ENCODE assay signal across 3 cellular contexts in genomic region chr11:79606461-79606860, GRCh38.
DNase-seq lines count a peak whose midpoint lies in the region; ATAC-seq, FAIRE-seq and TF ChIP-seq lines count a peak whose summit lies in the region.
"Not testable (repeated sequence)": the region's sequence is repeated elsewhere in the genome, so short reads cannot be mapped to it uniquely, and the experiment has no call there.

No MANE protein-coding gene starts in this region.

- not testable (repeated sequence) for H3K4me1 ChIP-seq in HEK293 (ENCODE audit: control insufficient read depth, insufficient read depth, low read length); K562 (replicated peaks in 1 of 2; ENCODE audit: control insufficient read depth in 2 of 2, insufficient read depth in 2 of 2, low read length in 2 of 2); HepG2 (ENCODE audit: insufficient read depth, low read length)

- TF ChIP-seq EP300 in K562 (IDR thresholded peaks at IDR 0.05; ENCODE audit: low read length); HepG2 (IDR thresholded peaks at IDR 0.05; ENCODE audit: low read depth in 2 of 2, low read length in 2 of 2); HepG2 (CRISPR knock-in tag; IDR thresholded peaks at IDR 0.05; ENCODE audit: borderline replicate concordance): not testable (repeated sequence)

- not testable (repeated sequence) for H3K9me1 ChIP-seq in K562 (ENCODE audit: control insufficient read depth, insufficient read depth, low read length)

- TF ChIP-seq RAD21 in K562 (CRISPR knock-in tag; conservative IDR thresholded peaks at IDR 0.05 in 1 of 2, IDR thresholded peaks at IDR 0.05 in 1 of 2); HepG2 (CRISPR knock-in tag; IDR thresholded peaks at IDR 0.05): not testable (repeated sequence)

- POLR2A ChIA-PET in HEK293 (lab: Yijun Ruan, JAX); K562 (lab: Yijun Ruan, JAX); HepG2 (lab: Yijun Ruan, JAX): not testable (repeated sequence)

- H3K36me3 ChIP-seq in HEK293 (ENCODE audit: control insufficient read depth in 2 of 2, insufficient read depth in 1 of 2, low read length in 2 of 2); K562 (ENCODE audit: control insufficient read depth, insufficient read depth, low read length); HepG2 (replicated peaks in 1 of 2; ENCODE audit: control insufficient read depth in 1 of 2, insufficient read depth in 2 of 2, low read length in 2 of 2): not testable (repeated sequence)

- TF ChIP-seq CTCF in HEK293 (tag by site-specific recombination; IDR thresholded peaks at IDR 0.05); K562 (IDR thresholded peaks at IDR 0.05 in 2 of 3, conservative IDR thresholded peaks at IDR 0.05 in 1 of 3; ENCODE audit: insufficient read depth in 2 of 3, low read depth in 1 of 3, low read length in 3 of 3); HepG2 (CRISPR knock-in tag; IDR thresholded peaks at IDR 0.05): not testable (repeated sequence)

- CTCF ChIA-PET in HEK293 (lab: Yijun Ruan, JAX); K562 (lab: Yijun Ruan, JAX; ENCODE audit: low intra/inter-chr PET ratio); HepG2 (lab: Yijun Ruan, JAX; ENCODE audit: low intra/inter-chr PET ratio, low total read pairs): not testable (repeated sequence)

- not testable (repeated sequence) for H3K4me3 ChIP-seq in HEK293 (ENCODE audit: low read depth, low read length); K562; HepG2 (replicated peaks in 1 of 3; ENCODE audit: insufficient read depth in 1 of 3, low read depth in 2 of 3, low read length in 3 of 3)

- not testable (repeated sequence) for FAIRE-seq in K562 (lab: Jason Lieb, UNC); HepG2 (lab: Jason Lieb, UNC)

- intact Hi-C loops in K562 (cut with micrococcal nuclease); HepG2 (cut with micrococcal nuclease; ENCODE audit: unreplicated experiment): not testable (repeated sequence)

- H3K9ac ChIP-seq in K562 (ENCODE audit: insufficient read depth in 1 of 2, low read depth in 2 of 2, low read length in 2 of 2); HepG2 (ENCODE audit: insufficient read depth, low read depth, low read length): not testable (repeated sequence)

- not testable (repeated sequence) for H2AFZ ChIP-seq in K562 (ENCODE audit: low read depth, low read length); HepG2 (ENCODE audit: low read length)

- not testable (repeated sequence) for H4K20me1 ChIP-seq in K562 (replicated peaks; ENCODE audit: control insufficient read depth, insufficient read depth, low read length); HepG2 (ENCODE audit: insufficient read depth, low read length)

- not testable (repeated sequence) for DNase-seq in K562 (ENCODE audit: extremely low read depth in 1 of 4, low spot score in 3 of 4); HepG2 (ENCODE audit: low spot score)

- 10% methylated on average over 3 of the region's 3 CpGs for whole genome bisulfite sequencing in K562 (ENCODE audit: insufficient coverage, low coverage, missing lambda C conversion rate)
- WGBS in HepG2 (ENCODE audit: low lambda C conversion rate), result 8% methylated on average over 3 of the region's 3 CpGs

- not testable (repeated sequence) for H3K27me3 ChIP-seq in K562 (ENCODE audit: control insufficient read depth in 2 of 2, insufficient read depth in 2 of 2, low read length in 2 of 2); HepG2 (ENCODE audit: control insufficient read depth in 1 of 2, insufficient read depth in 2 of 2, low read length in 2 of 2)

- not testable (repeated sequence) for BruUV-seq in K562 (replicated peaks; lab: Mats Ljungman, UMichigan); HepG2 (replicated peaks; lab: Mats Ljungman, UMichigan)

- not testable (repeated sequence) for H3K79me2 ChIP-seq in K562 (ENCODE audit: control insufficient read depth, insufficient read depth, low read length); HepG2 (ENCODE audit: insufficient read depth, low read length)

- H3K4me2 ChIP-seq in K562 (ENCODE audit: insufficient read depth, low read length); HepG2 (ENCODE audit: low read depth, low read length): not testable (repeated sequence)

- not testable (repeated sequence) for H3K27ac ChIP-seq in HEK293 (ENCODE audit: extremely low read depth, low read depth, low read length); K562 (ENCODE audit: extremely low read depth, low read depth, low read length); HepG2 (ENCODE audit: extremely low read length, insufficient read depth, low read length)

- not testable (repeated sequence) for H3K9me3 ChIP-seq in HEK293 (ENCODE audit: control insufficient read depth, insufficient read depth, low read depth, low read length); K562 (replicated peaks; ENCODE audit: control insufficient read depth, insufficient read depth, low read depth, low read length); HepG2 (ENCODE audit: low read length)

- not testable (repeated sequence) for ATAC-seq in K562, HepG2

- not testable (repeated sequence) for TF ChIP-seq POLR2A in K562 (conservative IDR thresholded peaks at IDR 0.05); HepG2 (IDR thresholded peaks at IDR 0.05; ENCODE audit: insufficient read depth in 1 of 2, low read depth in 2 of 2, low read length in 2 of 2)

- in situ Hi-C loops in K562 (cut with MboI); HepG2 (cut with HindIII; ENCODE audit: extremely low pct_ligation_motif_present, low pct_unique_long_range_greater_than_20kb): not testable (repeated sequence)

TF ChIP-seq in HEK293, 187 proteins besides CTCF, POLR2A, EP300 and RAD21:
- peak; percentile 59; the same call in 1 of the 2 replicates for TF ChIP-seq ZNF146 (tag by site-specific recombination; IDR thresholded peaks at IDR 0.05)

TF ChIP-seq in K562, 482 proteins besides CTCF, POLR2A, EP300 and RAD21:
- TF ChIP-seq RBM25 (IDR thresholded peaks at IDR 0.05; ENCODE audit: low read depth, low read length, severe bottlenecking) (peak; percentile 18), ZNF146 (CRISPR knock-in tag; IDR thresholded peaks at IDR 0.05; ENCODE audit: unreplicated experiment) (peak; percentile 84)

TF ChIP-seq in HepG2, 621 proteins besides CTCF, POLR2A, EP300 and RAD21:
- peak; percentile 51; the same call in 1 of the 2 replicates for TF ChIP-seq MNT (IDR thresholded peaks at IDR 0.05)
